Comparison of ENCODE assay signal across 24 cellular contexts in the genomic region with DNA sequence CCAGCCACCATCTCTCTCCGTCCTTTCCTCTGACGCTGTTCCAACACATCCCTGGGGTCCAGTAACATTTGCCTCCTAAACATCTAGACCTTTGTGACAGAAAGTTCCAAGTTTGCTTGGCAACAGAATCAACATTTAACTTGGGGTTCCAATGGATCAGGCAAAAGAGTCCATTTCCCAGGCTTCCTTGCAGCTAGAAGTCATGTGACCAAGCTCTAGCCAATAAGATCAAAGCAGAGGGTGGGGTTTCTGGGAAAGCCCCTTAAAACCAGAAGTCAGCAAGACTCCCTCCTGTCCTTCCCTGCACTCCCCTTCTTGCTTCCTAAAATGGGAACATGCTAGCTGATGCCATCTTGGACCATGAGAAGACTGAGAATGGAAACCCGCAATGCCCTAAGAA.
"Had no signal": no experiment of that assay in that cellular context is flagged by ENCODE, and none has a peak within 500 bp of the region (broad histone marks: within the 10 kb centered on the region; RNA-seq: fewer than 3 reads in every experiment).

No MANE protein-coding gene starts in this region.

- H3K4me3 Mint-ChIP-seq: activated CD4-positive, alpha-beta memory T cell treated with anti-CD3 and anti-CD28 coated beads for 36 hours; activated naive CD4-positive, alpha-beta T cell treated with anti-CD3 and anti-CD28 coated beads, Interleukin-2, amount 10 ng/mL, durations not matched to agents 7 days and 5 days; central memory CD8-positive, alpha-beta T cell; stimulated activated naive CD8-positive, alpha-beta T cell treated with anti-CD3 and anti-CD28 coated beads, Interleukin-15, amount 100 ng/mL, for 72 hours; T-cell had no signal

- H3K36me3 ChIP-seq: colonic mucosa, gastrocnemius medialis, suprapubic skin, transverse colon, vagina had no signal

- H3K27ac ChIP-seq: ascending aorta, colonic mucosa, esophagus squamous epithelium, gastrocnemius medialis, right lobe of liver, suprapubic skin, transverse colon, vagina had no signal

- H3K9me3 Mint-ChIP-seq: activated CD4-positive, alpha-beta memory T cell treated with anti-CD3 and anti-CD28 coated beads for 36 hours; activated naive CD4-positive, alpha-beta T cell treated with anti-CD3 and anti-CD28 coated beads, Interleukin-2, amount 10 ng/mL, durations not matched to agents 7 days and 5 days; central memory CD8-positive, alpha-beta T cell; stimulated activated naive CD8-positive, alpha-beta T cell treated with anti-CD3 and anti-CD28 coated beads, Interleukin-15, amount 100 ng/mL, for 72 hours; T-cell had no signal

- H3K9me3 ChIP-seq: ascending aorta, colonic mucosa, esophagus squamous epithelium, gastrocnemius medialis, right lobe of liver, suprapubic skin, transverse colon, vagina had no signal

- DNase-seq: activated CD4-positive, alpha-beta memory T cell treated with anti-CD3 and anti-CD28 coated beads for 36 hours; activated CD4-positive, alpha-beta T cell treated with anti-CD3 and anti-CD28 coated beads for 4 hours; activated CD4-positive, CD25-positive, alpha-beta regulatory T cell; activated effector memory CD4-positive, alpha-beta T cell treated with anti-CD3 and anti-CD28 coated beads, Interleukin-2, amount 50 U/mL, for 16 hours; activated naive CD4-positive, alpha-beta T cell treated with anti-CD3 and anti-CD28 coated beads, Interleukin-2, amount 10 ng/mL, durations not matched to agents 7 days and 5 days; colonic mucosa; esophagus squamous epithelium; gastrocnemius medialis; head of caudate nucleus; hypothalamus; left ventricle myocardium superior; mammary epithelial cell; occipital lobe; right lobe of liver; stimulated activated CD4-positive, alpha-beta T cell treated with anti-CD3 and anti-CD28 coated beads, Interleukin-1b, Interleukin-23, amount 100 ng/mL, for 48 hours; stimulated activated naive CD8-positive, alpha-beta T cell treated with anti-CD3 and anti-CD28 coated beads, Interleukin-15, amount 100 ng/mL, for 72 hours; T-cell; T1000; transverse colon had no signal

- H3K27me3 Mint-ChIP-seq: activated CD4-positive, alpha-beta memory T cell treated with anti-CD3 and anti-CD28 coated beads for 36 hours; activated naive CD4-positive, alpha-beta T cell treated with anti-CD3 and anti-CD28 coated beads, Interleukin-2, amount 10 ng/mL, durations not matched to agents 7 days and 5 days; central memory CD8-positive, alpha-beta T cell; stimulated activated naive CD8-positive, alpha-beta T cell treated with anti-CD3 and anti-CD28 coated beads, Interleukin-15, amount 100 ng/mL, for 72 hours; T-cell had no signal

- H3K27ac Mint-ChIP-seq: activated CD4-positive, alpha-beta memory T cell treated with anti-CD3 and anti-CD28 coated beads for 36 hours; activated naive CD4-positive, alpha-beta T cell treated with anti-CD3 and anti-CD28 coated beads, Interleukin-2, amount 10 ng/mL, durations not matched to agents 7 days and 5 days had no signal

- ATAC-seq: left ventricle myocardium superior; right lobe of liver; stimulated activated naive CD8-positive, alpha-beta T cell treated with anti-CD3 and anti-CD28 coated beads, Interleukin-15, amount 100 ng/mL, for 72 hours; T-cell had no signal

- H3K4me3 ChIP-seq: ascending aorta, colonic mucosa, esophagus squamous epithelium, gastrocnemius medialis, right lobe of liver, skin epidermis, suprapubic skin, transverse colon, vagina had no signal

- H3K4me1 ChIP-seq: colonic mucosa had no signal

- H3K27me3 ChIP-seq: ascending aorta, colonic mucosa, esophagus squamous epithelium, gastrocnemius medialis, right lobe of liver, suprapubic skin, transverse colon, vagina had no signal
